In genomic region chr18:11981633-11982366, GRCh38 we compare ENCODE assay signal across 1 cellular context.
TF ChIP-seq lines count a peak whose summit lies in the region.

No MANE protein-coding gene starts in this region.

TF ChIP-seq in HepG2, 621 proteins besides CTCF, POLR2A, EP300 and RAD21 (continued from another document and continues in another):
- TF ChIP-seq ZNF773 (CRISPR knock-in tag; IDR thresholded peaks at IDR 0.05; ENCODE audit: borderline replicate concordance): no peak
- peak; percentile 89; the same call in 1 of the 2 replicates for TF ChIP-seq MTERF4 (CRISPR knock-in tag; IDR thresholded peaks at IDR 0.05)
- TF ChIP-seq ZNF30 (CRISPR knock-in tag; IDR thresholded peaks at IDR 0.05): no peak
- no peak for TF ChIP-seq ZNF598 (CRISPR knock-in tag; IDR thresholded peaks at IDR 0.05; ENCODE audit: borderline replicate concordance)
- no peak for TF ChIP-seq TSC22D2 (CRISPR knock-in tag; IDR thresholded peaks at IDR 0.05; ENCODE audit: borderline replicate concordance)
- TF ChIP-seq ZNF761 (CRISPR knock-in tag; conservative IDR thresholded peaks at IDR 0.05): no peak; the same call in 1 of the 2 replicates
- TF ChIP-seq NFE2 (CRISPR knock-in tag; IDR thresholded peaks at IDR 0.05): no peak
- TF ChIP-seq HNRNPH1 (optimal IDR thresholded peaks at IDR 0.05; ENCODE audit: low read depth, low read length): no peak
- TF ChIP-seq SKIL (CRISPR knock-in tag; IDR thresholded peaks at IDR 0.05; ENCODE audit: borderline replicate concordance): no peak
- TF ChIP-seq ZNF574 (CRISPR knock-in tag; IDR thresholded peaks at IDR 0.05): peak; percentile 9; the same call in 1 of the 2 replicates
- no peak for TF ChIP-seq ZNF672 (CRISPR knock-in tag; IDR thresholded peaks at IDR 0.05)
- no peak for TF ChIP-seq TCF12 (IDR thresholded peaks at IDR 0.05)
- peak; percentile 46; the same call in 1 of the 2 replicates for TF ChIP-seq TCF12 (CRISPR knock-in tag; IDR thresholded peaks at IDR 0.05)
- TF ChIP-seq ZKSCAN1 (IDR thresholded peaks at IDR 0.05; ENCODE audit: low read length): no peak
- TF ChIP-seq HNRNPLL (IDR thresholded peaks at IDR 0.05; ENCODE audit: low read depth, low read length, poor library complexity, severe bottlenecking): peak; percentile 79
- TF ChIP-seq NFATC3 (CRISPR knock-in tag; IDR thresholded peaks at IDR 0.05): no peak
- no peak for TF ChIP-seq GMEB2 (CRISPR knock-in tag; IDR thresholded peaks at IDR 0.05; ENCODE audit: low read depth)
- no peak for TF ChIP-seq THYN1 (CRISPR knock-in tag; IDR thresholded peaks at IDR 0.05; ENCODE audit: borderline replicate concordance, low read depth)
- peak; percentile 84; the same call in 1 of the 2 replicates for TF ChIP-seq ZNF800 (CRISPR knock-in tag; IDR thresholded peaks at IDR 0.05)
- TF ChIP-seq ZFP1 (CRISPR knock-in tag; IDR thresholded peaks at IDR 0.05): no peak
- TF ChIP-seq PAWR (CRISPR knock-in tag; IDR thresholded peaks at IDR 0.05; ENCODE audit: borderline replicate concordance): no peak
- TF ChIP-seq SUZ12 (IDR thresholded peaks at IDR 0.05; ENCODE audit: low read depth, low read length): no peak
- TF ChIP-seq ZNF503 (CRISPR knock-in tag; IDR thresholded peaks at IDR 0.05): no peak
- no peak for TF ChIP-seq DNMT3B (CRISPR knock-in tag; conservative IDR thresholded peaks at IDR 0.05)
- TF ChIP-seq SMAD1 (CRISPR knock-in tag; IDR thresholded peaks at IDR 0.05; ENCODE audit: borderline replicate concordance, low read depth): no peak
- no peak for TF ChIP-seq ZNF251 (CRISPR knock-in tag; IDR thresholded peaks at IDR 0.05)
- TF ChIP-seq HDAC1 (CRISPR knock-in tag; IDR thresholded peaks at IDR 0.05): no peak; the same call in 1 of the 2 replicates
- no peak for TF ChIP-seq MXD1 (CRISPR knock-in tag; IDR thresholded peaks at IDR 0.05)
- peak; percentile 60 for TF ChIP-seq MYC (CRISPR knock-in tag; IDR thresholded peaks at IDR 0.05; ENCODE audit: borderline replicate concordance)
- TF ChIP-seq ZNF563 (CRISPR knock-in tag; IDR thresholded peaks at IDR 0.05): no peak; the same call in 1 of the 2 replicates
- no peak for TF ChIP-seq ZNF143 (CRISPR knock-in tag; IDR thresholded peaks at IDR 0.05)
- no peak for TF ChIP-seq ZNF275 (CRISPR knock-in tag; IDR thresholded peaks at IDR 0.05; ENCODE audit: borderline replicate concordance)
- no peak for TF ChIP-seq FOXA1 (IDR thresholded peaks at IDR 0.05)
- peak; percentile 25; the same call in 1 of the 2 replicates for TF ChIP-seq FOXA1 (CRISPR knock-in tag; IDR thresholded peaks at IDR 0.05)
- no peak for TF ChIP-seq WIZ (CRISPR knock-in tag; IDR thresholded peaks at IDR 0.05)
- peak; percentile 66 for TF ChIP-seq PHF21A (CRISPR knock-in tag; IDR thresholded peaks at IDR 0.05)
- peak; percentile 20; the same call in 1 of the 2 replicates for TF ChIP-seq YEATS4 (CRISPR knock-in tag; IDR thresholded peaks at IDR 0.05; ENCODE audit: borderline replicate concordance)
- no peak for TF ChIP-seq HOXD1 (CRISPR knock-in tag; IDR thresholded peaks at IDR 0.05)
- TF ChIP-seq NFE2L1 (CRISPR knock-in tag; IDR thresholded peaks at IDR 0.05; ENCODE audit: borderline replicate concordance): no peak
- TF ChIP-seq KLF13 (CRISPR knock-in tag; IDR thresholded peaks at IDR 0.05): no peak
- TF ChIP-seq ZNF207 (IDR thresholded peaks at IDR 0.05; ENCODE audit: borderline replicate concordance): no peak
- no peak for TF ChIP-seq NAIF1 (CRISPR knock-in tag; IDR thresholded peaks at IDR 0.05; ENCODE audit: borderline replicate concordance)
- TF ChIP-seq RERE (CRISPR knock-in tag; IDR thresholded peaks at IDR 0.05; ENCODE audit: low read depth): no peak
- TF ChIP-seq RFX3 (CRISPR knock-in tag; IDR thresholded peaks at IDR 0.05): no peak
- TF ChIP-seq MEF2D (CRISPR knock-in tag; IDR thresholded peaks at IDR 0.05): no peak
- no peak for TF ChIP-seq ZNF850 (CRISPR knock-in tag; conservative IDR thresholded peaks at IDR 0.05)
- TF ChIP-seq MTF2 (CRISPR knock-in tag; IDR thresholded peaks at IDR 0.05; ENCODE audit: borderline replicate concordance): peak; percentile 50; the same call in 1 of the 2 replicates
- TF ChIP-seq PCBP2 (optimal IDR thresholded peaks at IDR 0.05; ENCODE audit: low read depth, low read length, poor library complexity, severe bottlenecking): no peak
- TF ChIP-seq SPEN (CRISPR knock-in tag; IDR thresholded peaks at IDR 0.05; ENCODE audit: low read depth): no peak
- TF ChIP-seq ZNF460 (CRISPR knock-in tag; IDR thresholded peaks at IDR 0.05; ENCODE audit: borderline replicate concordance): no peak
- TF ChIP-seq SP1 (IDR thresholded peaks at IDR 0.05): no peak
- TF ChIP-seq SP1 (CRISPR knock-in tag; IDR thresholded peaks at IDR 0.05): no peak
